Comparison of ENCODE assay signal across 1 cellular context in genomic region chr10:91788527-91788926, GRCh38.
TF ChIP-seq lines count a peak whose summit lies in the region.

No MANE protein-coding gene starts in this region.

TF ChIP-seq in WTC11, 78 proteins besides CTCF, POLR2A, EP300 and RAD21 (continued from another document):
- TF ChIP-seq ZNF396 (CRISPR knock-in tag; IDR thresholded peaks at IDR 0.05; ENCODE audit: borderline replicate concordance) = no peak
- TF ChIP-seq PREB (CRISPR knock-in tag; IDR thresholded peaks at IDR 0.05; ENCODE audit: borderline replicate concordance) = no peak
- no peak for TF ChIP-seq NFYB (CRISPR knock-in tag; conservative IDR thresholded peaks at IDR 0.05; ENCODE audit: low read depth)
- TF ChIP-seq RELA (CRISPR knock-in tag; IDR thresholded peaks at IDR 0.05; ENCODE audit: borderline replicate concordance) = no peak
